ENCODE assay signal across 10 cellular contexts in the genomic region with DNA sequence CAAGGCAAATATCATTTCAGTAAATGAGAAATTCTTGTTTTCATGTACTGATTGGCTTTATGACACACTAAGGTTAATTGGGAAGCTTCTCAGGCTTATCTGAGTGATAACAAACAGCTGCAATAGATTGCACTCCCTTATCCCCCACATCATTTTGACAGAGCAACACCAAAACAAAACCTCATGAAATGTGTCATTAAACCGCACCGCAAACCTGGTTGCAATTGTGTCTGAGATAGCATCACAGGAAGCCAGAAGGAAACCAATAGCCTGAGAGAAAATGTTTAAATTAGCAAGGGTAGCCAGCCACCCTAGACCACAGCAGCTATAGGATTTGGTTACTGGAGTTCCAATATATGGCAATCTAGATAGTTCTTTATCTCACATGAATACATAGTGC. TPM values are rescaled to one million over a fixed set of nuclear protein-coding genes. Genes with fewer than 3 reads are reported as not detected.
DNase-seq lines count a peak whose midpoint lies in the region; ATAC-seq, FAIRE-seq and TF ChIP-seq lines count a peak whose summit lies in the region.
"Had no signal": no experiment of that assay in that cellular context is flagged by ENCODE, and none has a peak within 500 bp of the region (broad histone marks: within the 10 kb centered on the region; RNA-seq: fewer than 3 reads in every experiment).

No MANE protein-coding gene starts in this region.

- H3K27ac ChIP-seq in kidney (ENCODE audit: low read depth in 2 of 2, low read length in 2 of 2): no peak overlapping the region
- H3K27ac ChIP-seq: vagina had no signal

- peak; percentile 50 for DNase-seq in activated naive CD4-positive, alpha-beta T cell treated with Interleukin-2 at 50 U/mL for 16 hours
- DNase-seq in activated naive CD4-positive, alpha-beta T cell (lab: John Stamatoyannopoulos, UW): no peak
- DNase-seq in activated T-helper 1 cell treated with Interleukin-2 at 50 U/mL for 16 hours (ENCODE audit: low read depth) (peak; percentile 3), HuH-7.5 (ENCODE audit: low spot score) (no peak), kidney (no peak), NCI-H82 (lab: John Stamatoyannopoulos, UW) (no peak)
- peak; percentile 66 to 82 for DNase-seq in stimulated activated naive CD8-positive, alpha-beta T cell treated with anti-CD3 and anti-CD28 coated beads, Interleukin-15, amount 100 ng/mL, for 72 hours

- no peak for TF ChIP-seq CTCF in kidney (IDR thresholded peaks at IDR 0.05; ENCODE audit: borderline replicate concordance, extremely low read depth, insufficient read depth)

- H3K4me3 ChIP-seq in kidney (ENCODE audit: low read length in 2 of 2): no peak overlapping the region
- H3K4me3 ChIP-seq: vagina had no signal

- peaks cover 65% of the 10 kb centered on the region for H3K27me3 Mint-ChIP-seq in stimulated activated naive CD8-positive, alpha-beta T cell treated with anti-CD3 and anti-CD28 coated beads, Interleukin-15, amount 100 ng/mL, for 72 hours

- no peak overlapping the region for H3K9ac ChIP-seq in kidney (ENCODE audit: low read length in 2 of 2)

- H3K9me3 Mint-ChIP-seq in stimulated activated naive CD8-positive, alpha-beta T cell treated with anti-CD3 and anti-CD28 coated beads, Interleukin-15, amount 100 ng/mL, for 72 hours: no peaks in the 10 kb centered on the region

- no peak overlapping the region for H3K27ac Mint-ChIP-seq in stimulated activated naive CD8-positive, alpha-beta T cell treated with anti-CD3 and anti-CD28 coated beads, Interleukin-15, amount 100 ng/mL, for 72 hours

- intact Hi-C loops in kidney (cut with DNase I): no loop called here

- peaks cover 0 to 3% of the 10 kb centered on the region in 2 donors for H3K4me1 ChIP-seq in kidney (ENCODE audit: control insufficient read depth in 1 of 2, insufficient read depth in 1 of 2, low read depth in 1 of 2, low read length in 2 of 2)

- peaks cover 25% of the 10 kb centered on the region for H3K4me1 Mint-ChIP-seq in stimulated activated naive CD8-positive, alpha-beta T cell treated with anti-CD3 and anti-CD28 coated beads, Interleukin-15, amount 100 ng/mL, for 72 hours

- no peaks in the 10 kb centered on the region for H3K9me3 ChIP-seq in kidney (ENCODE audit: control insufficient read depth in 1 of 2, low read length in 2 of 2)
- H3K9me3 ChIP-seq: vagina had no signal

- no peak for FAIRE-seq in kidney (lab: Jason Lieb, UNC)
- FAIRE-seq: HepG2 had no signal

- H3K36me3 ChIP-seq in kidney (ENCODE audit: control insufficient read depth in 1 of 2, insufficient read depth in 2 of 2, low read length in 2 of 2): no peaks in the 10 kb centered on the region
- H3K36me3 ChIP-seq: vagina had no signal

- no peak overlapping the region for H3K4me3 Mint-ChIP-seq in stimulated activated naive CD8-positive, alpha-beta T cell treated with anti-CD3 and anti-CD28 coated beads, Interleukin-15, amount 100 ng/mL, for 72 hours

- peak; percentile 76 for ATAC-seq in HG03521 (IDR thresholded peaks at IDR 0.05; ENCODE audit: unreplicated experiment)
- ATAC-seq in stimulated activated naive CD8-positive, alpha-beta T cell treated with anti-CD3 and anti-CD28 coated beads, Interleukin-15, amount 100 ng/mL, for 72 hours: peak; percentile 94
- ATAC-seq: HepG2 had no signal

RNA-seq across cellular contexts. Expression of a gene that starts 31.6 kb away (rescaled TPM):
- total RNA-seq in kidney: 20.7 TPM
- 5.6 TPM for polyA plus RNA-seq in kidney (ENCODE audit: insufficient read depth, low read depth, low replicate concordance)
- total RNA-seq: HepG2 had no signal
- polyA plus RNA-seq: HepG2 had no signal

Comparison
In these comparisons a context has a peak if more than half of its experiments do, and no peak if none do; other contexts are left out.
1. DNase-seq: peak in activated naive CD4-positive, alpha-beta T cell treated with Interleukin-2 at 50 U/mL for 16 hours (single experiment), activated T-helper 1 cell treated with Interleukin-2 at 50 U/mL for 16 hours (single experiment) and stimulated activated naive CD8-positive, alpha-beta T cell treated with anti-CD3 and anti-CD28 coated beads, Interleukin-15, amount 100 ng/mL, for 72 hours (2 of 2); none in activated naive CD4-positive, alpha-beta T cell (0 of 4), HuH-7.5 (single experiment), kidney (single experiment) and NCI-H82 (single experiment).